10 cellular contexts compared by ENCODE assay signal in genomic region chr14:37593496-37594237, GRCh38. TPM values are rescaled to one million over a fixed set of nuclear protein-coding genes. Genes with fewer than 3 reads are reported as not detected.
DNase-seq lines count a peak whose midpoint lies in the region; ATAC-seq, FAIRE-seq and TF ChIP-seq lines count a peak whose summit lies in the region.
"Had no signal": no experiment of that assay in that cellular context is flagged by ENCODE, and none has a peak within 500 bp of the region (broad histone marks: within the 10 kb centered on the region; RNA-seq: fewer than 3 reads in every experiment).

No MANE protein-coding gene starts in this region.

- peak overlapping the region; percentile 46; the same call in 1 of the 2 replicates for H3K4me3 ChIP-seq in iPS-20b (ENCODE audit: low read length)
- peak overlapping the region in 4 of 5 donors; percentile 41 to 62 (median 54) for H3K4me3 ChIP-seq in subcutaneous abdominal adipose tissue (ENCODE audit: low read depth in 1 of 5, low read length in 5 of 5)

- CTCF ChIA-PET in activated CD4-positive, alpha-beta memory T cell treated with anti-CD3 and anti-CD28 coated beads for 36 hours (lab: Charles Lee) = no interaction called here
- CTCF ChIA-PET in activated CD4-positive, alpha-beta memory T cell treated with anti-CD3 and anti-CD28 coated beads, Interleukin-2, amount 10 ng/mL, durations not matched to agents 7 days and 5 days (lab: Charles Lee) = no interaction called here

- intact Hi-C loops in activated CD4-positive, alpha-beta memory T cell treated with anti-CD3 and anti-CD28 coated beads for 36 hours (cut with micrococcal nuclease) = loop anchor here (1.0 to 10.0 kb wide), 5 partner anchors 281 to 1076 kb away; partner anchors contain the start of gene NKX2-8

- FAIRE-seq in urothelium cell line (lab: Jason Lieb, UNC) = no peak

- DNase-seq in activated CD4-positive, alpha-beta memory T cell treated with anti-CD3 and anti-CD28 coated beads for 36 hours = no peak
- DNase-seq in activated CD4-positive, alpha-beta memory T cell treated with anti-CD3 and anti-CD28 coated beads, Interleukin-2, amount 10 ng/mL, durations not matched to agents 7 days and 5 days = no peak
- DNase-seq in urothelium cell line (ENCODE audit: low spot score) (no peak), Kasumi-1 (lab: John Stamatoyannopoulos, UW) (no peak)
- DNase-seq: activated CD4-positive, CD25-positive, alpha-beta regulatory T cell treated with anti-CD3 and anti-CD28 coated beads, Interleukin-2, amount 50 U/mL, for 72 hours had no signal

- no peaks in the 10 kb centered on the region; the same call in 1 of the 2 replicates for H3K9me3 ChIP-seq in iPS-20b (ENCODE audit: insufficient read depth, low read depth, low read length)
- H3K9me3 ChIP-seq in subcutaneous abdominal adipose tissue (ENCODE audit: control insufficient read depth in 5 of 5, low read length in 5 of 5) = no peaks in the 10 kb centered on the region

- no peak for TF ChIP-seq CTCF in VCaP (conservative IDR thresholded peaks at IDR 0.05)

- peaks cover 24% of the 10 kb centered on the region for H3K4me1 Mint-ChIP-seq in activated CD4-positive, alpha-beta memory T cell treated with anti-CD3 and anti-CD28 coated beads for 36 hours (ENCODE audit: low read depth)
- H3K4me1 Mint-ChIP-seq in activated CD4-positive, alpha-beta memory T cell treated with anti-CD3 and anti-CD28 coated beads, Interleukin-2, amount 10 ng/mL, durations not matched to agents 7 days and 5 days = peaks cover 15% of the 10 kb centered on the region

- peaks cover 73% of the 10 kb centered on the region for H3K27me3 Mint-ChIP-seq in activated CD4-positive, alpha-beta memory T cell treated with anti-CD3 and anti-CD28 coated beads for 36 hours
- peaks cover 76% of the 10 kb centered on the region for H3K27me3 Mint-ChIP-seq in activated CD4-positive, alpha-beta memory T cell treated with anti-CD3 and anti-CD28 coated beads, Interleukin-2, amount 10 ng/mL, durations not matched to agents 7 days and 5 days

- peaks cover 9% of the 10 kb centered on the region for H3K9me3 Mint-ChIP-seq in activated CD4-positive, alpha-beta memory T cell treated with anti-CD3 and anti-CD28 coated beads for 36 hours
- H3K9me3 Mint-ChIP-seq in activated CD4-positive, alpha-beta memory T cell treated with anti-CD3 and anti-CD28 coated beads, Interleukin-2, amount 10 ng/mL, durations not matched to agents 7 days and 5 days = peaks cover under 1% of the 10 kb centered on the region

- POLR2A ChIA-PET in activated CD4-positive, alpha-beta memory T cell treated with anti-CD3 and anti-CD28 coated beads for 36 hours (lab: Charles Lee) = no interaction called here
- POLR2A ChIA-PET in activated CD4-positive, alpha-beta memory T cell treated with anti-CD3 and anti-CD28 coated beads, Interleukin-2, amount 10 ng/mL, durations not matched to agents 7 days and 5 days (lab: Charles Lee) = no interaction called here

- peaks cover 4% of the 10 kb centered on the region; the same call in 1 of the 2 replicates for H3K4me1 ChIP-seq in iPS-20b (ENCODE audit: insufficient read depth, low read length)
- H3K4me1 ChIP-seq in subcutaneous abdominal adipose tissue (ENCODE audit: control insufficient read depth in 5 of 5, insufficient read depth in 5 of 5, low read length in 5 of 5) = peaks cover 2 to 39% (median 32%) of the 10 kb centered on the region in 5 donors

- ATAC-seq in HG03469 (IDR thresholded peaks at IDR 0.05; ENCODE audit: unreplicated experiment) = no peak

- H3K4me3 Mint-ChIP-seq in activated CD4-positive, alpha-beta memory T cell treated with anti-CD3 and anti-CD28 coated beads for 36 hours = peak overlapping the region; percentile 51
- H3K4me3 Mint-ChIP-seq in activated CD4-positive, alpha-beta memory T cell treated with anti-CD3 and anti-CD28 coated beads, Interleukin-2, amount 10 ng/mL, durations not matched to agents 7 days and 5 days = no peak overlapping the region

- H3K36me3 ChIP-seq in iPS-20b (ENCODE audit: insufficient read depth, low read depth, low read length) = no peaks in the 10 kb centered on the region
- H3K36me3 ChIP-seq in subcutaneous abdominal adipose tissue (ENCODE audit: control insufficient read depth in 5 of 5, insufficient read depth in 5 of 5, low read length in 5 of 5) = no peaks in the 10 kb centered on the region

- peak overlapping the region; percentile 100 for H3K27ac ChIP-seq in VCaP
- H3K27ac ChIP-seq in iPS-20b (ENCODE audit: low read length) = no peak overlapping the region
- H3K27ac ChIP-seq in subcutaneous abdominal adipose tissue (ENCODE audit: low read depth, low read length) = no peak overlapping the region

- H3K9ac ChIP-seq in iPS-20b (ENCODE audit: low read depth, low read length) (no peak overlapping the region), subcutaneous abdominal adipose tissue (ENCODE audit: low read length in 5 of 5) (no peak overlapping the region)

- peaks cover 23% of the 10 kb centered on the region for H3K36me3 Mint-ChIP-seq in activated CD4-positive, alpha-beta memory T cell treated with anti-CD3 and anti-CD28 coated beads for 36 hours
- H3K36me3 Mint-ChIP-seq in activated CD4-positive, alpha-beta memory T cell treated with anti-CD3 and anti-CD28 coated beads, Interleukin-2, amount 10 ng/mL, durations not matched to agents 7 days and 5 days (ENCODE audit: low read depth) = peaks cover 19% of the 10 kb centered on the region

- H3K27me3 ChIP-seq in iPS-20b (ENCODE audit: insufficient read depth, low read length) (peaks cover 100% of the 10 kb centered on the region), subcutaneous abdominal adipose tissue (ENCODE audit: control insufficient read depth in 5 of 5, insufficient read depth in 4 of 5, low read length in 5 of 5) (peaks cover 53 to 80% (median 75%) of the 10 kb centered on the region in 5 donors)

- H3K27ac Mint-ChIP-seq in activated CD4-positive, alpha-beta memory T cell treated with anti-CD3 and anti-CD28 coated beads for 36 hours = no peak overlapping the region
- H3K27ac Mint-ChIP-seq in activated CD4-positive, alpha-beta memory T cell treated with anti-CD3 and anti-CD28 coated beads, Interleukin-2, amount 10 ng/mL, durations not matched to agents 7 days and 5 days = no peak overlapping the region

RNA-seq across cellular contexts. Expression of gene FOXA1, which starts 1.4 kb away (rescaled TPM):
- total RNA-seq in activated CD4-positive, alpha-beta memory T cell treated with anti-CD3 and anti-CD28 coated beads for 36 hours = under 1 TPM; 0.12 to 0.19 TPM
- total RNA-seq in activated CD4-positive, alpha-beta memory T cell treated with anti-CD3 and anti-CD28 coated beads, Interleukin-2, amount 10 ng/mL, durations not matched to agents 7 days and 5 days = not detected
- total RNA-seq: dermis microvascular lymphatic vessel endothelial cell had no signal

RNA-seq across cellular contexts. Expression of gene TTC6, which starts 1.8 kb away (rescaled TPM):
- total RNA-seq in activated CD4-positive, alpha-beta memory T cell treated with anti-CD3 and anti-CD28 coated beads for 36 hours = not detected
- total RNA-seq in activated CD4-positive, alpha-beta memory T cell treated with anti-CD3 and anti-CD28 coated beads, Interleukin-2, amount 10 ng/mL, durations not matched to agents 7 days and 5 days = not detected
